ENCODE assay signal across 11 cellular contexts in genomic region chr13:45473627-45474026, GRCh38. TPM values are rescaled to one million over a fixed set of nuclear protein-coding genes. Genes with fewer than 3 reads are reported as not detected.
DNase-seq lines count a peak whose midpoint lies in the region; ATAC-seq and TF ChIP-seq lines count a peak whose summit lies in the region.
"Had no signal": no experiment of that assay in that cellular context is flagged by ENCODE, and none has a peak within 500 bp of the region (broad histone marks: within the 10 kb centered on the region; RNA-seq: fewer than 3 reads in every experiment).

No MANE protein-coding gene starts in this region.

- TF ChIP-seq CTCF in choroid plexus epithelial cell (conservative IDR thresholded peaks at IDR 0.05; ENCODE audit: low read depth, low read length) (peak; percentile 44), retinal pigment epithelial cell (conservative IDR thresholded peaks at IDR 0.05; ENCODE audit: low read depth, low read length) (peak; percentile 36)

- peak; percentile 60 for ATAC-seq in activated naive CD8-positive, alpha-beta T cell treated with anti-CD3 and anti-CD28 coated beads, Interleukin-2, amount 10 ng/mL, durations not matched to agents 7 days and 5 days (ENCODE audit: low read depth)
- ATAC-seq in HG02870 (IDR thresholded peaks at IDR 0.05; ENCODE audit: unreplicated experiment): no peak

- no peak overlapping the region for H3K4me3 Mint-ChIP-seq in activated naive CD8-positive, alpha-beta T cell treated with anti-CD3 and anti-CD28 coated beads, Interleukin-2, amount 10 ng/mL, durations not matched to agents 7 days and 5 days
- no peak overlapping the region for H3K4me3 Mint-ChIP-seq in activated naive CD8-positive, alpha-beta T cell treated with anti-CD3 and anti-CD28 coated beads for 36 hours
- H3K4me3 Mint-ChIP-seq: dendritic cell treated with granulocyte-macrophage colony-stimulating factor and Interleukin-4, amounts not matched to agents 40 ng/mL and 50 ng/mL, for 4 days had no signal

- no peak for DNase-seq in activated naive CD8-positive, alpha-beta T cell treated with anti-CD3 and anti-CD28 coated beads, Interleukin-2, amount 10 ng/mL, durations not matched to agents 7 days and 5 days
- DNase-seq in activated naive CD8-positive, alpha-beta T cell treated with anti-CD3 and anti-CD28 coated beads for 36 hours: no peak
- DNase-seq in NCI-H82 (lab: John Stamatoyannopoulos, UW) (peak; percentile 84), choroid plexus epithelial cell (ENCODE audit: low read depth) (peak; percentile 24), retinal pigment epithelial cell (ENCODE audit: low read depth) (no peak), foreskin melanocyte (no peak), AG20443 (ENCODE audit: low spot score) (no peak)
- DNase-seq: NCI-H446 treated with DMSO at 0.1 percent for 48 hours had no signal

- H3K27ac Mint-ChIP-seq in activated naive CD8-positive, alpha-beta T cell treated with anti-CD3 and anti-CD28 coated beads, Interleukin-2, amount 10 ng/mL, durations not matched to agents 7 days and 5 days: no peak overlapping the region
- H3K27ac Mint-ChIP-seq in activated naive CD8-positive, alpha-beta T cell treated with anti-CD3 and anti-CD28 coated beads for 36 hours: no peak overlapping the region
- H3K27ac Mint-ChIP-seq: dendritic cell treated with granulocyte-macrophage colony-stimulating factor and Interleukin-4, amounts not matched to agents 40 ng/mL and 50 ng/mL, for 4 days had no signal

- peaks cover 24% of the 10 kb centered on the region for H3K36me3 Mint-ChIP-seq in activated naive CD8-positive, alpha-beta T cell treated with anti-CD3 and anti-CD28 coated beads, Interleukin-2, amount 10 ng/mL, durations not matched to agents 7 days and 5 days
- peaks cover 29% of the 10 kb centered on the region for H3K36me3 Mint-ChIP-seq in activated naive CD8-positive, alpha-beta T cell treated with anti-CD3 and anti-CD28 coated beads for 36 hours

- peaks cover 2% of the 10 kb centered on the region for H3K9me3 Mint-ChIP-seq in activated naive CD8-positive, alpha-beta T cell treated with anti-CD3 and anti-CD28 coated beads, Interleukin-2, amount 10 ng/mL, durations not matched to agents 7 days and 5 days
- H3K9me3 Mint-ChIP-seq in activated naive CD8-positive, alpha-beta T cell treated with anti-CD3 and anti-CD28 coated beads for 36 hours: peaks cover 10% of the 10 kb centered on the region
- H3K9me3 Mint-ChIP-seq: CD8-positive, alpha-beta memory T cell; dendritic cell treated with granulocyte-macrophage colony-stimulating factor and Interleukin-4, amounts not matched to agents 40 ng/mL and 50 ng/mL, for 4 days had no signal

- POLR2A ChIA-PET in activated naive CD8-positive, alpha-beta T cell treated with anti-CD3 and anti-CD28 coated beads, Interleukin-2, amount 10 ng/mL, durations not matched to agents 7 days and 5 days (lab: Charles Lee): interaction anchor here (1.9 kb wide), 1 partner anchor 8 kb away, joined by 5 read pairs; the partner anchor contains the start of gene COG3

- H3K27me3 Mint-ChIP-seq in activated naive CD8-positive, alpha-beta T cell treated with anti-CD3 and anti-CD28 coated beads, Interleukin-2, amount 10 ng/mL, durations not matched to agents 7 days and 5 days: no peaks in the 10 kb centered on the region
- H3K27me3 Mint-ChIP-seq in activated naive CD8-positive, alpha-beta T cell treated with anti-CD3 and anti-CD28 coated beads for 36 hours: no peaks in the 10 kb centered on the region
- H3K27me3 Mint-ChIP-seq: CD8-positive, alpha-beta memory T cell; dendritic cell treated with granulocyte-macrophage colony-stimulating factor and Interleukin-4, amounts not matched to agents 40 ng/mL and 50 ng/mL, for 4 days had no signal

- peaks cover 16% of the 10 kb centered on the region for H3K4me1 Mint-ChIP-seq in activated naive CD8-positive, alpha-beta T cell treated with anti-CD3 and anti-CD28 coated beads, Interleukin-2, amount 10 ng/mL, durations not matched to agents 7 days and 5 days
- H3K4me1 Mint-ChIP-seq in activated naive CD8-positive, alpha-beta T cell treated with anti-CD3 and anti-CD28 coated beads for 36 hours: peaks cover 54% of the 10 kb centered on the region

- H3K4me3 ChIP-seq in choroid plexus epithelial cell (ENCODE audit: low read depth, low read length) (no peak overlapping the region), retinal pigment epithelial cell (ENCODE audit: low read length) (no peak overlapping the region)

RNA-seq across cellular contexts. Expression of gene COG3, which starts 8.9 kb away (rescaled TPM):
- total RNA-seq in activated naive CD8-positive, alpha-beta T cell treated with anti-CD3 and anti-CD28 coated beads, Interleukin-2, amount 10 ng/mL, durations not matched to agents 7 days and 5 days: 10 to 100 TPM; 26.2 to 28.4 TPM
- 10 to 100 TPM; 17.1 to 17.4 TPM for total RNA-seq in activated naive CD8-positive, alpha-beta T cell treated with anti-CD3 and anti-CD28 coated beads for 36 hours

RNA-seq across cellular contexts. Expression of gene SLC25A30, which starts 55.5 kb away (rescaled TPM):
- 10 to 100 TPM; 18.6 to 19.6 TPM for total RNA-seq in activated naive CD8-positive, alpha-beta T cell treated with anti-CD3 and anti-CD28 coated beads, Interleukin-2, amount 10 ng/mL, durations not matched to agents 7 days and 5 days
- 10 to 100 TPM; 21.7 to 22.0 TPM for total RNA-seq in activated naive CD8-positive, alpha-beta T cell treated with anti-CD3 and anti-CD28 coated beads for 36 hours

Comparison
In these comparisons a context has a peak if more than half of its experiments do, and no peak if none do; other contexts are left out.
1. DNase-seq: peak in NCI-H82 (single experiment) and choroid plexus epithelial cell (single experiment); none in activated naive CD8-positive, alpha-beta T cell treated with anti-CD3 and anti-CD28 coated beads, Interleukin-2, amount 10 ng/mL, durations not matched to agents 7 days and 5 days (single experiment), activated naive CD8-positive, alpha-beta T cell treated with anti-CD3 and anti-CD28 coated beads for 36 hours (single experiment), retinal pigment epithelial cell (single experiment), foreskin melanocyte (single experiment) and AG20443 (single experiment).